9 cellular contexts compared by ENCODE assay signal in genomic region chr2:235264121-235264493, GRCh38.
DNase-seq lines count a peak whose midpoint lies in the region; ATAC-seq and TF ChIP-seq lines count a peak whose summit lies in the region.
"Had no signal": no experiment of that assay in that cellular context is flagged by ENCODE, and none has a peak within 500 bp of the region (broad histone marks: within the 10 kb centered on the region; RNA-seq: fewer than 3 reads in every experiment).

No MANE protein-coding gene starts in this region.

- no peaks in the 10 kb centered on the region for H3F3A ChIP-seq in SK-N-SH (replicated peaks; ENCODE audit: insufficient read depth)

- TF ChIP-seq RAD21 in SK-N-SH (IDR thresholded peaks at IDR 0.05; ENCODE audit: low read length): peak; percentile 42

- H3K27ac ChIP-seq in HEK293 (ENCODE audit: extremely low read depth, low read depth, low read length) (no peak overlapping the region), SK-N-SH (ENCODE audit: low read depth in 2 of 2, low read length in 1 of 2) (peak overlapping the region in 1 of 2 experiments; percentile 60; a peak in 2 of 4 replicates), esophagus muscularis mucosa (replicated peaks in 1 of 4) (peak overlapping the region in 3 of 4 donors; percentile 11 to 38 (median 38)), spleen (peak overlapping the region in 6 of 8 donors; percentile 9 to 62 (median 48)), Karpas-422 (ENCODE audit: low read length) (no peak overlapping the region)

- H3K9ac ChIP-seq in SK-N-SH: peak overlapping the region; percentile 38; the same call in 1 of the 2 replicates
- no peak overlapping the region for H3K9ac ChIP-seq in Karpas-422 (ENCODE audit: low read length)

- H3K4me1 ChIP-seq in HEK293 (ENCODE audit: control insufficient read depth, insufficient read depth, low read length) (no peaks in the 10 kb centered on the region), SK-N-SH (ENCODE audit: control insufficient read depth in 1 of 2, insufficient read depth in 2 of 2, low read depth in 1 of 2, low read length in 1 of 2) (peaks cover 14 to 28% of the 10 kb centered on the region in 2 experiments; a peak in 3 of 4 replicates), esophagus muscularis mucosa (no peaks in the 10 kb centered on the region), spleen (peaks cover 0 to 6% (median 2%) of the 10 kb centered on the region in 6 donors), Karpas-422 (ENCODE audit: low read length) (no peaks in the 10 kb centered on the region)

- H3K4me3 ChIP-seq in HEK293 (ENCODE audit: low read depth, low read length) (no peak overlapping the region), SK-N-SH (ENCODE audit: low read depth in 2 of 2, low read length in 1 of 2) (peak overlapping the region; percentile 28; a peak in 2 of 4 replicates), esophagus muscularis mucosa (no peak overlapping the region), spleen (no peak overlapping the region), Karpas-422 (ENCODE audit: low read length) (no peak overlapping the region)

- CTCF ChIA-PET in HEK293 (lab: Yijun Ruan, JAX) (interaction anchor here (0.5 to 1.2 kb wide), 2 partner anchors 132 to 1593 kb away, joined by 3 read pairs; no protein-coding TSS in a partner anchor), SK-N-SH (lab: Yijun Ruan, JAX) (interaction anchor here (1.6 kb wide), 1 partner anchor 31 kb away, joined by 4 read pairs; no protein-coding TSS in a partner anchor)

- no peak for TF ChIP-seq EP300 in SK-N-SH (IDR thresholded peaks at IDR 0.05; ENCODE audit: borderline replicate concordance in 1 of 2, low read depth in 1 of 2, low read length in 1 of 2)
- no peak for TF ChIP-seq EP300 in esophagus muscularis mucosa (IDR thresholded peaks at IDR 0.05)

- intact Hi-C loops in esophagus muscularis mucosa (cut with DNase I): no loop called here
- intact Hi-C loops in spleen (cut with DNase I; ENCODE audit: low total_unique reads): no loop called here

- no peak for DNase-seq in SK-N-SH
- no peak for DNase-seq in esophagus muscularis mucosa (ENCODE audit: extremely low spot score)
- no peak for DNase-seq in spleen
- DNase-seq in NCI-H128 (lab: John Stamatoyannopoulos, UW; ENCODE audit: unreplicated experiment): no peak
- DNase-seq in Karpas-422: no peak
- no peak for DNase-seq in GM20000 (ENCODE audit: low spot score)
- DNase-seq: activated CD8-positive, alpha-beta memory T cell treated with anti-CD3 and anti-CD28 coated beads, Interleukin-2, amount 50 U/mL, for 48 hours had no signal

- H3K9me3 ChIP-seq in HEK293 (ENCODE audit: control insufficient read depth, insufficient read depth, low read depth, low read length) (no peaks in the 10 kb centered on the region), SK-N-SH (no peaks in the 10 kb centered on the region), esophagus muscularis mucosa (no peaks in the 10 kb centered on the region), spleen (no peaks in the 10 kb centered on the region), Karpas-422 (ENCODE audit: low read length) (no peaks in the 10 kb centered on the region)

- TF ChIP-seq POLR2A in esophagus muscularis mucosa (IDR thresholded peaks at IDR 0.05; ENCODE audit: low read depth) (no peak), spleen (IDR thresholded peaks at IDR 0.05) (no peak)

- H3K9me2 ChIP-seq in SK-N-SH: no peaks in the 10 kb centered on the region
- H3K9me2 ChIP-seq in Karpas-422 (replicated peaks; ENCODE audit: insufficient read depth, low read length): no peaks in the 10 kb centered on the region

- H3K79me2 ChIP-seq in SK-N-SH (ENCODE audit: insufficient read depth) (no peaks in the 10 kb centered on the region), Karpas-422 (ENCODE audit: low read length) (no peaks in the 10 kb centered on the region)

- ATAC-seq in HG02852 (IDR thresholded peaks at IDR 0.05; ENCODE audit: unreplicated experiment): no peak

- H3K27me3 ChIP-seq in SK-N-SH (ENCODE audit: insufficient read depth) (no peaks in the 10 kb centered on the region), esophagus muscularis mucosa (peaks cover 0 to 14% (median 0%) of the 10 kb centered on the region in 4 donors), spleen (replicated peaks in 1 of 7) (peaks cover 0 to 65% (median 0%) of the 10 kb centered on the region in 7 donors), Karpas-422 (ENCODE audit: low read length) (no peaks in the 10 kb centered on the region)

- H3K36me3 ChIP-seq in HEK293 (ENCODE audit: control insufficient read depth in 2 of 2, insufficient read depth in 1 of 2, low read length in 2 of 2) (no peaks in the 10 kb centered on the region), SK-N-SH (replicated peaks in 1 of 2; ENCODE audit: control insufficient read depth in 1 of 2, insufficient read depth in 2 of 2, low read length in 1 of 2) (no peaks in the 10 kb centered on the region), esophagus muscularis mucosa (no peaks in the 10 kb centered on the region), spleen (no peaks in the 10 kb centered on the region), Karpas-422 (ENCODE audit: insufficient read depth, low read length) (no peaks in the 10 kb centered on the region)

- H4K20me1 ChIP-seq in SK-N-SH (ENCODE audit: insufficient read depth): no peaks in the 10 kb centered on the region
- no peaks in the 10 kb centered on the region for H4K20me1 ChIP-seq in Karpas-422 (ENCODE audit: insufficient read depth, low read depth, low read length)

- 43% methylated on average over 1 of the region's 1 CpG for WGBS in SK-N-SH (ENCODE audit: low lambda C conversion rate)
- WGBS in esophagus muscularis mucosa: 78% methylated on average over 1 of the region's 1 CpG
- WGBS in spleen, 5 donors: 70 to 93% (median 80%) methylated on average over 1 of the region's 1 CpG

- no peak for TF ChIP-seq CTCF in HEK293 (tag by site-specific recombination; IDR thresholded peaks at IDR 0.05)
- TF ChIP-seq CTCF in SK-N-SH (IDR thresholded peaks at IDR 0.05): no peak
- TF ChIP-seq CTCF in esophagus muscularis mucosa (IDR thresholded peaks at IDR 0.05): no peak
- no peak for TF ChIP-seq CTCF in spleen (IDR thresholded peaks at IDR 0.05 in 8 of 11, conservative IDR thresholded peaks at IDR 0.05 in 3 of 11)
- TF ChIP-seq CTCF in GM20000 (IDR thresholded peaks at IDR 0.05; ENCODE audit: extremely low read depth, missing control alignments): no peak

- POLR2A ChIA-PET in HEK293 (lab: Yijun Ruan, JAX) (no interaction called here), SK-N-SH (lab: Yijun Ruan, JAX) (no interaction called here)

- H2AFZ ChIP-seq in SK-N-SH (ENCODE audit: low read depth) (peak overlapping the region; percentile 65), Karpas-422 (ENCODE audit: low read length) (no peak overlapping the region)

- H3K4me2 ChIP-seq in SK-N-SH (peak overlapping the region; percentile 66), Karpas-422 (ENCODE audit: low read depth, low read length, poor library complexity, severe bottlenecking) (no peak overlapping the region)

TF ChIP-seq in HEK293, 187 proteins besides CTCF, POLR2A, EP300 and RAD21 (continues in another document):
- no peak for TF ChIP-seq ZNF664 (tag by site-specific recombination; IDR thresholded peaks at IDR 0.05)
- no peak for TF ChIP-seq ZNF707 (tag by site-specific recombination; IDR thresholded peaks at IDR 0.05)
- 0 out of 2 replicates have a peak, but pooled peaks have one; percentile 9 for TF ChIP-seq ZBTB17 (tag by site-specific recombination; IDR thresholded peaks at IDR 0.05)
- no peak for TF ChIP-seq ZBTB49 (tag by site-specific recombination; IDR thresholded peaks at IDR 0.05; ENCODE audit: low read depth)

TF ChIP-seq in SK-N-SH, 30 proteins besides CTCF, POLR2A, EP300 and RAD21:
- no peak for TF ChIP-seq PBX3 (IDR thresholded peaks at IDR 0.05)
- TF ChIP-seq FOSL2 (IDR thresholded peaks at IDR 0.05; ENCODE audit: borderline replicate concordance, low read depth): no peak
- TF ChIP-seq EZH2phosphoT487 (IDR thresholded peaks at IDR 0.05; ENCODE audit: borderline replicate concordance, low read depth): no peak
- TF ChIP-seq MAX (IDR thresholded peaks at IDR 0.05; ENCODE audit: low read depth): no peak
- TF ChIP-seq SMC3 (IDR thresholded peaks at IDR 0.05; ENCODE audit: low read depth, low read length): no peak
- no peak for TF ChIP-seq NRF1 (IDR thresholded peaks at IDR 0.05; ENCODE audit: low read depth, low read length)
- no peak for TF ChIP-seq SIN3A (IDR thresholded peaks at IDR 0.05; ENCODE audit: borderline replicate concordance, low read depth, low read length)
- TF ChIP-seq FOXM1 (IDR thresholded peaks at IDR 0.05; ENCODE audit: low read depth): no peak
- no peak for TF ChIP-seq FOXJ3 (CRISPR knock-in tag; IDR thresholded peaks at IDR 0.05)
- no peak for TF ChIP-seq RXRA (IDR thresholded peaks at IDR 0.05; ENCODE audit: borderline replicate concordance, low read depth)
- TF ChIP-seq, protein P1, sequence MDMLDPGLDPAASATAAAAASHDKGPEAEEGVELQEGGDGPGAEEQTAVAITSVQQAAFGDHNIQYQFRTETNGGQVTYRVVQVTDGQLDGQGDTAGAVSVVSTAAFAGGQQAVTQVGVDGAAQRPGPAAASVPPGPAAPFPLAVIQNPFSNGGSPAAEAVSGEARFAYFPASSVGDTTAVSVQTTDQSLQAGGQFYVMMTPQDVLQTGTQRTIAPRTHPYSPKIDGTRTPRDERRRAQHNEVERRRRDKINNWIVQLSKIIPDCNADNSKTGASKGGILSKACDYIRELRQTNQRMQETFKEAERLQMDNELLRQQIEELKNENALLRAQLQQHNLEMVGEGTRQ (IDR thresholded peaks at IDR 0.05; ENCODE audit: borderline replicate concordance, low read depth, low read length): no peak
- TF ChIP-seq CHD2 (IDR thresholded peaks at IDR 0.05; ENCODE audit: low read length, partially characterized antibody): no peak
- no peak for TF ChIP-seq YY1 (IDR thresholded peaks at IDR 0.05; ENCODE audit: low read depth)
- TF ChIP-seq TEAD4 (IDR thresholded peaks at IDR 0.05; ENCODE audit: borderline replicate concordance, insufficient read depth): no peak

Comparison
In these comparisons a context has a peak if more than half of its experiments do, and no peak if none do; other contexts are left out.
1. H3K27ac ChIP-seq: peak in esophagus muscularis mucosa (3 of 4) and spleen (6 of 8); none in HEK293 (single experiment) and Karpas-422 (single experiment).
2. H3K4me3 ChIP-seq: peak in SK-N-SH (2 of 2); none in HEK293 (single experiment), esophagus muscularis mucosa (0 of 4), spleen (0 of 8) and Karpas-422 (single experiment).